20 cellular contexts compared by ENCODE assay signal in genomic region chr4:167715176-167715575, GRCh38.
DNase-seq lines count a peak whose midpoint lies in the region; ATAC-seq and TF ChIP-seq lines count a peak whose summit lies in the region.
"Had no signal": no experiment of that assay in that cellular context is flagged by ENCODE, and none has a peak within 500 bp of the region (broad histone marks: within the 10 kb centered on the region; RNA-seq: fewer than 3 reads in every experiment).

No MANE protein-coding gene starts in this region.

- DNase-seq in EL (peak; percentile 69), M059J (ENCODE audit: low read depth) (peak; percentile 0), astrocyte of the spinal cord (ENCODE audit: low read depth, low spot score) (peak; percentile 47), foreskin melanocyte (peak; percentile 29), GM03348 (ENCODE audit: low spot score) (no peak), natural killer cell (no peak), SW480 (ENCODE audit: low spot score) (no peak), ureter (ENCODE audit: low spot score) (no peak)
- DNase-seq: Calu3; CD8-positive, alpha-beta T cell; GOT3; NCI-H1436; NCI-H1930; NCI-H226; NCI-H524; NCI-H82; OCI-M1; RPMI8226; SIG-M5 had no signal

- intact Hi-C loops in natural killer cell (cut with micrococcal nuclease) = no loop called here

- TF ChIP-seq CTCF in astrocyte of the spinal cord (IDR thresholded peaks at IDR 0.05; ENCODE audit: low read depth, low read length) (no peak), natural killer cell (IDR thresholded peaks at IDR 0.05) (no peak)

- H3K4me3 ChIP-seq in astrocyte of the spinal cord (ENCODE audit: low read depth, low read length) = no peak overlapping the region
- H3K4me3 ChIP-seq: BLaER1 treated with 17β-estradiol and CSF1 and Interleukin-3, amounts not matched to agents 10 nM and 100 nM had no signal

- H3K9me3 Mint-ChIP-seq in natural killer cell = peaks cover 10 to 13% of the 10 kb centered on the region in 2 donors

- no peaks in the 10 kb centered on the region for H3K36me3 Mint-ChIP-seq in natural killer cell
- H3K36me3 Mint-ChIP-seq: CD8-positive, alpha-beta T cell had no signal

- ATAC-seq in natural killer cell = no peak
- ATAC-seq: CD8-positive, alpha-beta T cell had no signal

- H3K27me3 Mint-ChIP-seq in natural killer cell (ENCODE audit: low read depth in 2 of 2) = no peaks in the 10 kb centered on the region

- no peak overlapping the region for H3K4me3 Mint-ChIP-seq in natural killer cell
- H3K4me3 Mint-ChIP-seq: CD8-positive, alpha-beta T cell had no signal

- in situ Hi-C loops in astrocyte of the spinal cord (cut with HindIII; ENCODE audit: low sequenced_read_pairs) = no loop called here

- no peaks in the 10 kb centered on the region for H3K4me1 Mint-ChIP-seq in natural killer cell

- H3K27ac Mint-ChIP-seq in natural killer cell = no peak overlapping the region
- H3K27ac Mint-ChIP-seq: CD8-positive, alpha-beta T cell had no signal

Comparison
In these comparisons a context has a peak if more than half of its experiments do, and no peak if none do; other contexts are left out.
1. DNase-seq: peak in EL (single experiment), M059J (single experiment), astrocyte of the spinal cord (single experiment) and foreskin melanocyte (single experiment); none in GM03348 (single experiment), natural killer cell (single experiment), SW480 (single experiment) and ureter (single experiment).